ENCODE assay signal across 15 cellular contexts in the genomic region with DNA sequence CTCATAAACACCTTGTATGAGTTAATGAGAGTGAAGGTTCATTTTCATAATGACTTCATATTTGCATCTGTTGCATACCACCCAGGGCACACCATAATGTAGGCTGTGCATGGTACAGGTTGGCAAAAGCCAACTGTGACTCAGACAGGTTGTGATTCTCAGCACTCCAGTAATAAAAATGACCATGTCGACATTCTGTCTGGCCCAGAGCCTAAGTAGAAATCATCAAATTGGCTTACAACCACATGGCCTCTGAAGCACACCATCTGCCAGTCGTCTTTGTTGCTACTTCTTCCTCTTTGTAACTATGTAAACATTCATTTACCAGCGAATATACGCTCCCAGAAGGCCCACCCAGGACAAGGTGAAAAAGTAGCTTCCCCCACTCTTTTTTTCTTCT.
A peak's percentile ranks its signal among the peaks of the same experiment; 100 is the strongest.
DNase-seq lines count a peak whose midpoint lies in the region; ATAC-seq, FAIRE-seq and TF ChIP-seq lines count a peak whose summit lies in the region.
"Had no signal": no experiment of that assay in that cellular context is flagged by ENCODE, and none has a peak within 500 bp of the region (broad histone marks: within the 10 kb centered on the region; RNA-seq: fewer than 3 reads in every experiment).

No MANE protein-coding gene starts in this region.

- no peaks in the 10 kb centered on the region for H3K4me1 ChIP-seq in RWPE2 (ENCODE audit: insufficient read depth, poor library complexity, severe bottlenecking)
- H3K4me1 ChIP-seq: HAP-1 had no signal

- H3K36me3 Mint-ChIP-seq in activated T-cell treated with anti-CD3 and anti-CD28 coated beads, Interleukin-2, amount 50 U/mL, for 4 hours (ENCODE audit: insufficient read depth): no peaks in the 10 kb centered on the region
- H3K36me3 Mint-ChIP-seq: activated naive CD4-positive, alpha-beta T cell treated with anti-CD3 and anti-CD28 coated beads, Interleukin-2, amount 50 U/mL, for 24 hours had no signal

- no peaks in the 10 kb centered on the region for H3K4me1 Mint-ChIP-seq in activated T-cell treated with anti-CD3 and anti-CD28 coated beads, Interleukin-2, amount 50 U/mL, for 4 hours (ENCODE audit: low read depth)
- H3K4me1 Mint-ChIP-seq: activated naive CD4-positive, alpha-beta T cell treated with anti-CD3 and anti-CD28 coated beads, Interleukin-2, amount 50 U/mL, for 24 hours; central memory CD8-positive, alpha-beta T cell had no signal

- H3K27me3 ChIP-seq in RWPE2 (ENCODE audit: insufficient read depth, poor library complexity, severe bottlenecking): no peaks in the 10 kb centered on the region

- H3K27me3 Mint-ChIP-seq in activated T-cell treated with anti-CD3 and anti-CD28 coated beads, Interleukin-2, amount 50 U/mL, for 4 hours (ENCODE audit: low read depth): no peaks in the 10 kb centered on the region
- H3K27me3 Mint-ChIP-seq: activated naive CD4-positive, alpha-beta T cell treated with anti-CD3 and anti-CD28 coated beads, Interleukin-2, amount 50 U/mL, for 24 hours; central memory CD8-positive, alpha-beta T cell had no signal

- H3K27ac ChIP-seq in RWPE2 (ENCODE audit: poor library complexity, severe bottlenecking): no peak overlapping the region
- H3K27ac ChIP-seq: KMS-11 had no signal

- TF ChIP-seq POLR2A in GM12891 (IDR thresholded peaks at IDR 0.05; ENCODE audit: low read depth, low read length): no peak

- FAIRE-seq in D721Med (lab: Jason Lieb, UNC) (peak; percentile 91), GM12891 (lab: Jason Lieb, UNC) (no peak)
- FAIRE-seq: endothelial cell of umbilical vein had no signal

- peak; percentile 57; the same call in 1 of the 3 replicates for ATAC-seq in RWPE2 (ENCODE audit: low read depth)
- no peak for ATAC-seq in activated T-cell treated with anti-CD3 and anti-CD28 coated beads, Interleukin-2, amount 50 U/mL, for 4 hours

- H3K4me3 ChIP-seq in RWPE2 (ENCODE audit: severe bottlenecking) (no peak overlapping the region), foreskin fibroblast (ENCODE audit: low read depth in 1 of 2, low read length in 2 of 2) (no peak overlapping the region)
- H3K4me3 ChIP-seq: HAP-1 had no signal

- peaks cover 3% of the 10 kb centered on the region for H3K9me3 Mint-ChIP-seq in activated T-cell treated with anti-CD3 and anti-CD28 coated beads, Interleukin-2, amount 50 U/mL, for 4 hours
- H3K9me3 Mint-ChIP-seq: activated naive CD4-positive, alpha-beta T cell treated with anti-CD3 and anti-CD28 coated beads, Interleukin-2, amount 50 U/mL, for 24 hours; central memory CD8-positive, alpha-beta T cell had no signal

- H3K4me3 Mint-ChIP-seq in activated T-cell treated with anti-CD3 and anti-CD28 coated beads, Interleukin-2, amount 50 U/mL, for 4 hours: no peak overlapping the region
- H3K4me3 Mint-ChIP-seq: activated naive CD4-positive, alpha-beta T cell treated with anti-CD3 and anti-CD28 coated beads, Interleukin-2, amount 50 U/mL, for 24 hours; central memory CD8-positive, alpha-beta T cell had no signal

- H3K9me3 ChIP-seq in RWPE2 (ENCODE audit: severe bottlenecking): no peaks in the 10 kb centered on the region
- H3K9me3 ChIP-seq: HAP-1 had no signal

- TF ChIP-seq CTCF in D721Med (IDR thresholded peaks at IDR 0.05; ENCODE audit: insufficient read depth, missing control alignments) (no peak), RWPE2 (IDR thresholded peaks at IDR 0.05; ENCODE audit: poor library complexity, severe bottlenecking) (no peak), foreskin fibroblast (IDR thresholded peaks at IDR 0.05; ENCODE audit: low read depth, low read length) (no peak)

- H3K36me3 ChIP-seq in RWPE2 (ENCODE audit: low read depth): no peaks in the 10 kb centered on the region
- H3K36me3 ChIP-seq: HAP-1 had no signal

- DNase-seq in D721Med (ENCODE audit: insufficient read length, low spot score) (no peak), NCI-H1105 (lab: John Stamatoyannopoulos, UW) (peak; percentile 3), RWPE2 (ENCODE audit: low spot score) (no peak), foreskin fibroblast (peak; percentile 1 to 53), iPS-NIHi7 (ENCODE audit: extremely low spot score) (no peak), KG1 (lab: John Stamatoyannopoulos, UW) (no peak), GM12891 (ENCODE audit: insufficient read length, low spot score) (no peak)
- DNase-seq in activated T-cell treated with anti-CD3 and anti-CD28 coated beads, Interleukin-2, amount 50 U/mL, for 4 hours: no peak
- DNase-seq: activated CD8-positive, alpha-beta memory T cell treated with anti-CD3 and anti-CD28 coated beads, Interleukin-2, amount 50 U/mL, for 48 hours; head of caudate nucleus had no signal

TF ChIP-seq in GM12891, 5 proteins besides CTCF, POLR2A, EP300 and RAD21:
- no peak for TF ChIP-seq SPI1 (IDR thresholded peaks at IDR 0.05; ENCODE audit: low read depth, low read length)
- TF ChIP-seq TAF1 (IDR thresholded peaks at IDR 0.05; ENCODE audit: low read depth, low read length): no peak

Comparison
In these comparisons a context has a peak if more than half of its experiments do, and no peak if none do; other contexts are left out.
1. DNase-seq: peak in NCI-H1105 (single experiment) and foreskin fibroblast (2 of 2); none in D721Med (single experiment), RWPE2 (single experiment), activated T-cell treated with anti-CD3 and anti-CD28 coated beads, Interleukin-2, amount 50 U/mL, for 4 hours (single experiment), iPS-NIHi7 (single experiment), KG1 (single experiment) and GM12891 (single experiment).